ENCODE assay signal across 17 cellular contexts in genomic region chr6:135267085-135267484, GRCh38.
DNase-seq lines count a peak whose midpoint lies in the region; ATAC-seq, FAIRE-seq and TF ChIP-seq lines count a peak whose summit lies in the region.
"Had no signal": no experiment of that assay in that cellular context is flagged by ENCODE, and none has a peak within 500 bp of the region (broad histone marks: within the 10 kb centered on the region; RNA-seq: fewer than 3 reads in every experiment).

No MANE protein-coding gene starts in this region.

- H3K27ac ChIP-seq in DND-41 (ENCODE audit: low read length): peak overlapping the region; percentile 86
- H3K27ac ChIP-seq in mucosa of rectum (ENCODE audit: low read depth in 2 of 2, low read length in 2 of 2): peak overlapping the region; percentile 83 to 94
- H3K27ac ChIP-seq: body of pancreas, foreskin keratinocyte, left ventricle myocardium inferior, pancreas, SK-N-MC, tibial artery had no signal

- H3K4me3 ChIP-seq in DND-41 (ENCODE audit: low read depth in 1 of 2, low read length in 2 of 2) (no peak overlapping the region), NB4 (ENCODE audit: low read depth, low read length) (no peak overlapping the region), mucosa of rectum (ENCODE audit: low read length in 2 of 2) (peak overlapping the region in 1 of 2 donors; percentile 29)
- H3K4me3 ChIP-seq: body of pancreas, left ventricle myocardium inferior, pancreas, SK-N-MC, tibial artery had no signal

- no peak for TF ChIP-seq POLR2A in NB4 (IDR thresholded peaks at IDR 0.05; ENCODE audit: extremely low read depth, insufficient read length)

- TF ChIP-seq CTCF in DND-41 (IDR thresholded peaks at IDR 0.05; ENCODE audit: borderline replicate concordance, extremely low read depth, low read length, poor library complexity, severe bottlenecking): no peak
- TF ChIP-seq CTCF in NB4 (IDR thresholded peaks at IDR 0.05; ENCODE audit: low read depth, low read length): no peak

- H3K36me3 ChIP-seq in DND-41 (ENCODE audit: insufficient read depth, low read length): no peaks in the 10 kb centered on the region
- H3K36me3 ChIP-seq in mucosa of rectum (ENCODE audit: control insufficient read depth in 2 of 2, insufficient read depth in 2 of 2, low read length in 2 of 2): no peaks in the 10 kb centered on the region
- H3K36me3 ChIP-seq: left ventricle myocardium inferior, pancreas, tibial artery had no signal

- H3K9me3 ChIP-seq in DND-41 (ENCODE audit: insufficient read depth, low read length, severe bottlenecking) (no peaks in the 10 kb centered on the region), mucosa of rectum (ENCODE audit: control insufficient read depth in 2 of 2, low read length in 2 of 2) (no peaks in the 10 kb centered on the region)
- H3K9me3 ChIP-seq: body of pancreas, left ventricle myocardium inferior, pancreas, tibial artery had no signal

- ATAC-seq in DND-41 (ENCODE audit: insufficient read depth, low read depth) (peak; percentile 81), HG03460 (IDR thresholded peaks at IDR 0.05; ENCODE audit: unreplicated experiment) (no peak), HG03025 (IDR thresholded peaks at IDR 0.05; ENCODE audit: low FRiP score, unreplicated experiment) (no peak)
- ATAC-seq: body of pancreas, foreskin keratinocyte, pancreas had no signal

- peak overlapping the region; percentile 46 for H3K4me2 ChIP-seq in DND-41 (ENCODE audit: insufficient read depth, low read length)

- H3K27me3 ChIP-seq in DND-41 (ENCODE audit: insufficient read depth, low read length, poor library complexity): no peaks in the 10 kb centered on the region
- H3K27me3 ChIP-seq in mucosa of rectum (ENCODE audit: control insufficient read depth in 2 of 2, insufficient read depth in 2 of 2, low read length in 2 of 2): no peaks in the 10 kb centered on the region
- H3K27me3 ChIP-seq: body of pancreas, foreskin keratinocyte, pancreas, tibial artery had no signal

- no peak overlapping the region for H2AFZ ChIP-seq in DND-41 (ENCODE audit: low read depth, low read length)

- FAIRE-seq in RCC 7860 (lab: Jason Lieb, UNC): no peak
- FAIRE-seq: pancreas had no signal

- H3K9ac ChIP-seq in DND-41 (ENCODE audit: low read depth, low read length) (peak overlapping the region; percentile 40), mucosa of rectum (ENCODE audit: low read depth in 1 of 2, low read length in 2 of 2) (peak overlapping the region in 1 of 2 donors; percentile 17)

- H3K4me1 ChIP-seq in DND-41 (ENCODE audit: insufficient read depth, low read length) (peaks cover 60% of the 10 kb centered on the region), mucosa of rectum (ENCODE audit: control insufficient read depth in 2 of 2, insufficient read depth in 2 of 2, low read length in 2 of 2) (peaks cover 38 to 51% of the 10 kb centered on the region in 2 donors)
- H3K4me1 ChIP-seq: foreskin keratinocyte, tibial artery had no signal

- no peaks in the 10 kb centered on the region for H3K79me2 ChIP-seq in DND-41 (ENCODE audit: insufficient read depth, low read length)

- DNase-seq in DND-41 (peak; percentile 85), NB4 (ENCODE audit: low read depth) (peak; percentile 34), NCI-H69 (lab: John Stamatoyannopoulos, UW) (peak; percentile 72), RCC 7860 (ENCODE audit: low spot score) (no peak)
- DNase-seq: activated CD4-positive, alpha-beta T cell treated with anti-CD3 and anti-CD28 coated beads, Interleukin-2, amount 10 ng/mL, durations not matched to agents 7 days and 5 days; activated naive CD4-positive, alpha-beta T cell treated with anti-CD3 and anti-CD28 coated beads, Interleukin-2, amount 50 U/mL, for 16 hours; activated T-cell treated with anti-CD3 and anti-CD28 coated beads for 4 hours; body of pancreas; cortex of kidney; foreskin keratinocyte; left ventricle myocardium inferior; pancreas; tibial artery had no signal

- H4K20me1 ChIP-seq in DND-41 (ENCODE audit: insufficient read depth, low read length): no peaks in the 10 kb centered on the region
